ENCODE assay signal across 8 cellular contexts in genomic region chr9:128067622-128067897, GRCh38. TPM values are rescaled to one million over a fixed set of nuclear protein-coding genes. Genes with fewer than 3 reads are reported as not detected.
DNase-seq lines count a peak whose midpoint lies in the region; ATAC-seq and TF ChIP-seq lines count a peak whose summit lies in the region.

No MANE protein-coding gene starts in this region.

- no peak overlapping the region for H3K4me3 Mint-ChIP-seq in CD8-positive, alpha-beta memory T cell

- no peak for TF ChIP-seq CTCF in Panc1 (IDR thresholded peaks at IDR 0.05)
- TF ChIP-seq CTCF in fibroblast of pulmonary artery (IDR thresholded peaks at IDR 0.05; ENCODE audit: low read length, missing control alignments), result no peak
- no peak for TF ChIP-seq CTCF in retinal pigment epithelial cell (conservative IDR thresholded peaks at IDR 0.05; ENCODE audit: low read depth, low read length)

- CTCF ChIA-PET in CD8-positive, alpha-beta memory T cell (lab: Charles Lee), result interaction anchor here (0.9 to 1.9 kb wide), 11 partner anchors 13 to 124 kb away, joined by 3 to 8 read pairs (median 3); partner anchors contain the start of gene EEIG1
- CTCF ChIA-PET in Panc1 (lab: Charles Lee), result interaction anchor here (1.4 kb wide), 1 partner anchor 46 kb away, joined by 4 read pairs; no protein-coding TSS in a partner anchor

- ATAC-seq in Panc1 (no peak), HG03457 (IDR thresholded peaks at IDR 0.05; ENCODE audit: unreplicated experiment) (no peak), GM19463 (IDR thresholded peaks at IDR 0.05; ENCODE audit: unreplicated experiment) (no peak)

- H3K4me1 Mint-ChIP-seq in CD8-positive, alpha-beta memory T cell, result peaks cover 45 to 58% (median 45%) of the 10 kb centered on the region in 3 donors

- intact Hi-C loops in Panc1 (cut with micrococcal nuclease; ENCODE audit: unreplicated experiment), result no loop called here

- POLR2A ChIA-PET in CD8-positive, alpha-beta memory T cell (lab: Charles Lee), result interaction anchor here (1.0 to 1.6 kb wide), 7 partner anchors 11 to 616 kb away, joined by 3 to 7 read pairs (median 3); partner anchors contain the start of genes EEIG1, LRSAM1 and RPL12
- POLR2A ChIA-PET in Panc1 (lab: Charles Lee), result no interaction called here

- peaks cover 62% of the 10 kb centered on the region for H3K4me1 ChIP-seq in CD8-positive, alpha-beta memory T cell (ENCODE audit: insufficient read depth, low read length)
- peaks cover 19% of the 10 kb centered on the region for H3K4me1 ChIP-seq in Panc1 (ENCODE audit: control insufficient read depth, insufficient read depth, low read length)

- DNase-seq in CD8-positive, alpha-beta memory T cell, result no peak
- DNase-seq in Panc1 (ENCODE audit: low read depth, low spot score) (no peak), fibroblast of pulmonary artery (ENCODE audit: low read depth) (no peak), retinal pigment epithelial cell (ENCODE audit: low read depth) (no peak), HT-29 (ENCODE audit: low spot score) (no peak), NOMO-1 treated with DMSO at 0.1 percent for 48 hours (lab: John Stamatoyannopoulos, UW; ENCODE audit: unreplicated experiment) (no peak)

- H3K27me3 ChIP-seq in CD8-positive, alpha-beta memory T cell (ENCODE audit: insufficient read depth, low read length, poor library complexity, severe bottlenecking), result no peaks in the 10 kb centered on the region
- no peaks in the 10 kb centered on the region for H3K27me3 ChIP-seq in Panc1 (ENCODE audit: control insufficient read depth, insufficient read depth, low read length)

- peak overlapping the region; percentile 99 for H3K4me3 ChIP-seq in CD8-positive, alpha-beta memory T cell (ENCODE audit: low read length)
- H3K4me3 ChIP-seq in Panc1 (ENCODE audit: low read depth in 2 of 2, low read length in 2 of 2) (peak overlapping the region; percentile 79 to 97), fibroblast of pulmonary artery (replicated peaks; ENCODE audit: low read depth, low read length) (peak overlapping the region; percentile 74), retinal pigment epithelial cell (ENCODE audit: low read length) (peak overlapping the region; percentile 93)

- peak overlapping the region; percentile 89 for H3K27ac ChIP-seq in CD8-positive, alpha-beta memory T cell (ENCODE audit: low read depth, low read length)
- peak overlapping the region; percentile 99 for H3K27ac ChIP-seq in Panc1 (ENCODE audit: low read length)

- no peak overlapping the region for H3K27ac Mint-ChIP-seq in CD8-positive, alpha-beta memory T cell

- peaks cover 0 to 23% (median 2%) of the 10 kb centered on the region in 3 donors for H3K36me3 Mint-ChIP-seq in CD8-positive, alpha-beta memory T cell

- in situ Hi-C loops in Panc1 (cut with HindIII; ENCODE audit: low pct_unique_long_range_greater_than_20kb, low sequenced_read_pairs), result no loop called here

- no peaks in the 10 kb centered on the region for H3K9me3 ChIP-seq in CD8-positive, alpha-beta memory T cell (ENCODE audit: low read length)
- H3K9me3 ChIP-seq in Panc1 (ENCODE audit: control insufficient read depth, insufficient read depth, low read depth, low read length), result no peaks in the 10 kb centered on the region

- no peaks in the 10 kb centered on the region for H3K36me3 ChIP-seq in CD8-positive, alpha-beta memory T cell (ENCODE audit: insufficient read depth, low read length)
- no peaks in the 10 kb centered on the region for H3K36me3 ChIP-seq in Panc1 (ENCODE audit: control insufficient read depth, insufficient read depth, low read length)

- BruUV-seq in Panc1 (replicated peaks; lab: Mats Ljungman, UMichigan), result no TSS peak

- H3K27me3 Mint-ChIP-seq in CD8-positive, alpha-beta memory T cell, result peaks cover 0 to 3% of the 10 kb centered on the region in 2 donors

- no peaks in the 10 kb centered on the region for H3K9me3 Mint-ChIP-seq in CD8-positive, alpha-beta memory T cell

RNA-seq across cellular contexts. Expression of gene NAIF1, which starts 0.4 kb away (rescaled TPM):
- total RNA-seq in CD8-positive, alpha-beta memory T cell, result 10 to 100 TPM; 13.1 to 14.0 TPM
- 13.5 TPM for polyA plus RNA-seq in CD8-positive, alpha-beta memory T cell
- total RNA-seq in Panc1 (2021; ENCODE audit: unreplicated experiment), result 14.6 TPM
- 19.1 TPM for polyA plus RNA-seq in Panc1 (2012; ENCODE audit: insufficient read length)
- total RNA-seq in HT-29 (2014; rRNA removed; shearing (Covaris generic)), result 17.3 and 17.9 TPM in 2 replicates

RNA-seq across cellular contexts. Expression of gene SLC25A25, which starts 0.5 kb away (rescaled TPM):
- 10 to 100 TPM; 17.7 to 17.8 TPM for total RNA-seq in CD8-positive, alpha-beta memory T cell
- 19.8 TPM for polyA plus RNA-seq in CD8-positive, alpha-beta memory T cell
- 10.7 TPM for total RNA-seq in Panc1 (2021; ENCODE audit: unreplicated experiment)
- polyA plus RNA-seq in Panc1 (2012; ENCODE audit: insufficient read length), result 6.8 TPM
- 88.1 and 94.8 TPM in 2 replicates for total RNA-seq in HT-29 (2014; rRNA removed; shearing (Covaris generic))

RNA-seq across cellular contexts. Expression of gene PTGES2, which starts 60.0 kb away (rescaled TPM):
- total RNA-seq in CD8-positive, alpha-beta memory T cell, result 10 to 100 TPM; 67.0 to 68.3 TPM
- 51.7 TPM for polyA plus RNA-seq in CD8-positive, alpha-beta memory T cell
- total RNA-seq in Panc1 (2021; ENCODE audit: unreplicated experiment), result 76.8 TPM
- 151 TPM for polyA plus RNA-seq in Panc1 (2012; ENCODE audit: insufficient read length)
- 365 and 392 TPM in 2 replicates for total RNA-seq in HT-29 (2014; rRNA removed; shearing (Covaris generic))
